1 cellular context compared by ENCODE assay signal in the genomic region with DNA sequence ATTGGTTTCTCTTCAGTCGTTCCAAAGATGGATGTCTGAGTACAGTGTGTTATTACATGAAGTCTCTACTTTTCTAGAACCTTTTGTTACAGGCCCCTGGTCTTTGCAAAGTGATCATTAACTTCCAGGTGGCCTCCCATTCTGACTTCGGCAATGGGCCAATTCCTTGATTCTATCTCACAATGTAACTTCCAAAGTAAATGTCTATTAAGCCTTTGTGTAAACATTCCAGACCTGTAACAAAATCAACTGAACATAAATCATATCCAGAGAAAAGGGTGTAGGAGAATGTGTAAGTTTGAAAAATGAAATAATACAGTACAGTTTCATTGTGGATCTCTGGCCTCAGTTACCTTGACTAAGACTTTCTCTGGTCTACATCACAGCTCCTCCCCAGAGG.
TF ChIP-seq lines count a peak whose summit lies in the region.

No MANE protein-coding gene starts in this region.

TF ChIP-seq in A549, 52 proteins besides CTCF, POLR2A, EP300 and RAD21 (continued from another document):
- TF ChIP-seq, protein P1, sequence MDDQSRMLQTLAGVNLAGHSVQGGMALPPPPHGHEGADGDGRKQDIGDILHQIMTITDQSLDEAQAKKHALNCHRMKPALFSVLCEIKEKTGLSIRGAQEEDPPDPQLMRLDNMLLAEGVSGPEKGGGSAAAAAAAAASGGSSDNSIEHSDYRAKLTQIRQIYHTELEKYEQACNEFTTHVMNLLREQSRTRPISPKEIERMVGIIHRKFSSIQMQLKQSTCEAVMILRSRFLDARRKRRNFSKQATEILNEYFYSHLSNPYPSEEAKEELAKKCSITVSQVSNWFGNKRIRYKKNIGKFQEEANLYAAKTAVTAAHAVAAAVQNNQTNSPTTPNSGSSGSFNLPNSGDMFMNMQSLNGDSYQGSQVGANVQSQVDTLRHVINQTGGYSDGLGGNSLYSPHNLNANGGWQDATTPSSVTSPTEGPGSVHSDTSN (IDR thresholded peaks at IDR 0.05) = peak; percentile 87
- TF ChIP-seq TP53 (CRISPR knock-in tag; IDR thresholded peaks at IDR 0.05) (no peak), ZSCAN20 (CRISPR knock-in tag; IDR thresholded peaks at IDR 0.05) (no peak), MAFK (IDR thresholded peaks at IDR 0.05; ENCODE audit: partially characterized antibody) (no peak), PHF8 (IDR thresholded peaks at IDR 0.05; ENCODE audit: borderline replicate concordance, low read depth) (no peak), ESRRA (IDR thresholded peaks at IDR 0.05; ENCODE audit: borderline replicate concordance, low read length) (no peak), FOSB (CRISPR knock-in tag; IDR thresholded peaks at IDR 0.05) (no peak), FOXS1 (CRISPR knock-in tag; IDR thresholded peaks at IDR 0.05) (0 out of 2 replicates have a peak, but pooled peaks have one; percentile 42), KDM1A (IDR thresholded peaks at IDR 0.05; ENCODE audit: low read depth) (no peak), SREBF2 (IDR thresholded peaks at IDR 0.05) (no peak), GATA3 (IDR thresholded peaks at IDR 0.05; ENCODE audit: borderline replicate concordance) (peak; percentile 100), CEBPB (IDR thresholded peaks at IDR 0.05) (peak in 1 of 2 experiments; percentile 85; a peak in 2 of 4 replicates), CHD2 (IDR thresholded peaks at IDR 0.05; ENCODE audit: low read length, partially characterized antibody) (no peak), RARB (CRISPR knock-in tag; IDR thresholded peaks at IDR 0.05) (no peak), JUNB (IDR thresholded peaks at IDR 0.05) (peak; percentile 92), EHMT2 (IDR thresholded peaks at IDR 0.05; ENCODE audit: low read depth) (no peak), NPAS2 (CRISPR knock-in tag; IDR thresholded peaks at IDR 0.05; ENCODE audit: borderline replicate concordance) (no peak), BHLHE40 (IDR thresholded peaks at IDR 0.05; ENCODE audit: low read depth, low read length) (no peak), KDM5A (IDR thresholded peaks at IDR 0.05) (no peak), RNF2 (IDR thresholded peaks at IDR 0.05; ENCODE audit: borderline replicate concordance, low read depth) (no peak), MAZ (IDR thresholded peaks at IDR 0.05; ENCODE audit: borderline replicate concordance, low read depth, low read length) (no peak), FOSL2 (IDR thresholded peaks at IDR 0.05) (peak; percentile 55; the same call in 1 of the 2 replicates), FOSL2 (CRISPR knock-in tag; IDR thresholded peaks at IDR 0.05) (peak; percentile 78), JUN (IDR thresholded peaks at IDR 0.05) (peak; percentile 94 to 96), MYC (IDR thresholded peaks at IDR 0.05; ENCODE audit: borderline replicate concordance, low read length) (no peak), CHD4 (IDR thresholded peaks at IDR 0.05; ENCODE audit: borderline replicate concordance) (no peak)
- TF ChIP-seq, protein P2, sequence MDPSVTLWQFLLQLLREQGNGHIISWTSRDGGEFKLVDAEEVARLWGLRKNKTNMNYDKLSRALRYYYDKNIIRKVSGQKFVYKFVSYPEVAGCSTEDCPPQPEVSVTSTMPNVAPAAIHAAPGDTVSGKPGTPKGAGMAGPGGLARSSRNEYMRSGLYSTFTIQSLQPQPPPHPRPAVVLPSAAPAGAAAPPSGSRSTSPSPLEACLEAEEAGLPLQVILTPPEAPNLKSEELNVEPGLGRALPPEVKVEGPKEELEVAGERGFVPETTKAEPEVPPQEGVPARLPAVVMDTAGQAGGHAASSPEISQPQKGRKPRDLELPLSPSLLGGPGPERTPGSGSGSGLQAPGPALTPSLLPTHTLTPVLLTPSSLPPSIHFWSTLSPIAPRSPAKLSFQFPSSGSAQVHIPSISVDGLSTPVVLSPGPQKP (IDR thresholded peaks at IDR 0.05; ENCODE audit: low read depth, low read length) = no peak
- TF ChIP-seq, protein P3, sequence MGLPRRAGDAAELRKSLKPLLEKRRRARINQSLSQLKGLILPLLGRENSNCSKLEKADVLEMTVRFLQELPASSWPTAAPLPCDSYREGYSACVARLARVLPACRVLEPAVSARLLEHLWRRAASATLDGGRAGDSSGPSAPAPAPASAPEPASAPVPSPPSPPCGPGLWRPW (IDR thresholded peaks at IDR 0.05) = no peak
- TF ChIP-seq, protein P4, sequence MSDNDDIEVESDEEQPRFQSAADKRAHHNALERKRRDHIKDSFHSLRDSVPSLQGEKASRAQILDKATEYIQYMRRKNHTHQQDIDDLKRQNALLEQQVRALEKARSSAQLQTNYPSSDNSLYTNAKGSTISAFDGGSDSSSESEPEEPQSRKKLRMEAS (IDR thresholded peaks at IDR 0.05) = peak; percentile 71
- TF ChIP-seq, protein P5, sequence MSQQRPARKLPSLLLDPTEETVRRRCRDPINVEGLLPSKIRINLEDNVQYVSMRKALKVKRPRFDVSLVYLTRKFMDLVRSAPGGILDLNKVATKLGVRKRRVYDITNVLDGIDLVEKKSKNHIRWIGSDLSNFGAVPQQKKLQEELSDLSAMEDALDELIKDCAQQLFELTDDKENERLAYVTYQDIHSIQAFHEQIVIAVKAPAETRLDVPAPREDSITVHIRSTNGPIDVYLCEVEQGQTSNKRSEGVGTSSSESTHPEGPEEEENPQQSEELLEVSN (IDR thresholded peaks at IDR 0.05; ENCODE audit: borderline replicate concordance, low read depth) = no peak
